Comparison of ENCODE assay signal across 12 cellular contexts in genomic region chr11:2951235-2952110, GRCh38. TPM values are rescaled to one million over a fixed set of nuclear protein-coding genes. Genes with fewer than 3 reads are reported as not detected.
DNase-seq lines count a peak whose midpoint lies in the region; ATAC-seq, FAIRE-seq and TF ChIP-seq lines count a peak whose summit lies in the region.
"Had no signal": no experiment of that assay in that cellular context is flagged by ENCODE, and none has a peak within 500 bp of the region (broad histone marks: within the 10 kb centered on the region; RNA-seq: fewer than 3 reads in every experiment).

No MANE protein-coding gene starts in this region.

- no peak overlapping the region for H2AFZ ChIP-seq in GM23338

- no peak for TF ChIP-seq POLR2A in erythroblast (IDR thresholded peaks at IDR 0.05; ENCODE audit: low read length)

- DNase-seq in A172 (ENCODE audit: low spot score): peak; percentile 87
- no peak for DNase-seq in GM23338 (ENCODE audit: low spot score)
- no peak for DNase-seq in activated CD8-positive, alpha-beta T cell treated with anti-CD3 and anti-CD28 coated beads, Interleukin-2, amount 10 ng/mL, durations not matched to agents 7 days and 5 days
- DNase-seq in fibroblast of villous mesenchyme (ENCODE audit: low read depth): peak; percentile 60
- no peak for DNase-seq in OCI-M2 (lab: John Stamatoyannopoulos, UW; ENCODE audit: unreplicated experiment)
- no peak for DNase-seq in HTR-8/SVneo (ENCODE audit: insufficient read length, low spot score)
- no peak for DNase-seq in erythroblast (lab: John Stamatoyannopoulos, UW)
- DNase-seq: activated CD8-positive, alpha-beta memory T cell treated with anti-CD3 and anti-CD28 coated beads, Interleukin-2, amount 50 U/mL, for 4 hours; left ventricle myocardium inferior had no signal

- no peaks in the 10 kb centered on the region for H3K9me2 ChIP-seq in GM23338 (ENCODE audit: insufficient read depth)

- H4K20me1 ChIP-seq in GM23338 (replicated peaks; ENCODE audit: insufficient read depth): peaks cover 53% of the 10 kb centered on the region

- H3K27ac ChIP-seq in GM23338 (ENCODE audit: low read depth): peak overlapping the region; percentile 72
- H3K27ac ChIP-seq: left ventricle myocardium inferior had no signal

- no peak overlapping the region for H3K4me3 ChIP-seq in GM23338
- no peak overlapping the region for H3K4me3 ChIP-seq in fibroblast of villous mesenchyme (ENCODE audit: low read depth, low read length)
- H3K4me3 ChIP-seq: left ventricle myocardium inferior had no signal

- H3K27ac Mint-ChIP-seq in GM23338: peak overlapping the region; percentile 15; the same call in 1 of the 2 replicates
- peak overlapping the region; percentile 36 for H3K27ac Mint-ChIP-seq in activated CD8-positive, alpha-beta T cell treated with anti-CD3 and anti-CD28 coated beads, Interleukin-2, amount 10 ng/mL, durations not matched to agents 7 days and 5 days

- no peak for FAIRE-seq in HTR-8/SVneo (lab: Jason Lieb, UNC)
- FAIRE-seq: endometrium had no signal

- H3F3A ChIP-seq in GM23338 (replicated peaks; ENCODE audit: low read depth): peaks cover 36% of the 10 kb centered on the region

- H3K4me1 ChIP-seq in GM23338 (ENCODE audit: insufficient read depth): peaks cover 17% of the 10 kb centered on the region

- H3K4me1 Mint-ChIP-seq in GM23338: peaks cover 26% of the 10 kb centered on the region
- H3K4me1 Mint-ChIP-seq in activated CD8-positive, alpha-beta T cell treated with anti-CD3 and anti-CD28 coated beads, Interleukin-2, amount 10 ng/mL, durations not matched to agents 7 days and 5 days (ENCODE audit: low read depth): peaks cover 68% of the 10 kb centered on the region

- peaks cover 92% of the 10 kb centered on the region for H3K36me3 Mint-ChIP-seq in GM23338 (ENCODE audit: low read depth)
- peaks cover 89% of the 10 kb centered on the region for H3K36me3 Mint-ChIP-seq in activated CD8-positive, alpha-beta T cell treated with anti-CD3 and anti-CD28 coated beads, Interleukin-2, amount 10 ng/mL, durations not matched to agents 7 days and 5 days (ENCODE audit: low read depth)

- H3K36me3 ChIP-seq in GM23338 (ENCODE audit: insufficient read depth): peaks cover 60% of the 10 kb centered on the region

- POLR2A ChIA-PET in activated CD8-positive, alpha-beta T cell treated with anti-CD3 and anti-CD28 coated beads, Interleukin-2, amount 10 ng/mL, durations not matched to agents 7 days and 5 days (lab: Charles Lee): interaction anchor here (0.9 to 2.4 kb wide), 3 partner anchors 9 to 10 kb away, joined by 3 to 5 read pairs (median 3); no protein-coding TSS in a partner anchor

- no peaks in the 10 kb centered on the region for H3K9me3 Mint-ChIP-seq in GM23338
- no peaks in the 10 kb centered on the region for H3K9me3 Mint-ChIP-seq in activated CD8-positive, alpha-beta T cell treated with anti-CD3 and anti-CD28 coated beads, Interleukin-2, amount 10 ng/mL, durations not matched to agents 7 days and 5 days (ENCODE audit: insufficient read depth)

- H3K27me3 ChIP-seq in GM23338 (ENCODE audit: insufficient read depth): no peaks in the 10 kb centered on the region

- TF ChIP-seq CTCF in GM23338 (conservative IDR thresholded peaks at IDR 0.05; ENCODE audit: low read depth in 2 of 2): no peak
- TF ChIP-seq CTCF in fibroblast of villous mesenchyme (IDR thresholded peaks at IDR 0.05; ENCODE audit: insufficient read depth, low read depth, low read length): no peak

- ATAC-seq in GM23338 (no peak), HG03342 (IDR thresholded peaks at IDR 0.05; ENCODE audit: unreplicated experiment) (no peak)
- ATAC-seq in activated CD8-positive, alpha-beta T cell treated with anti-CD3 and anti-CD28 coated beads, Interleukin-2, amount 10 ng/mL, durations not matched to agents 7 days and 5 days: peak; percentile 38
- ATAC-seq: Right ventricle myocardium inferior had no signal

- CTCF ChIA-PET in activated CD8-positive, alpha-beta T cell treated with anti-CD3 and anti-CD28 coated beads, Interleukin-2, amount 10 ng/mL, durations not matched to agents 7 days and 5 days (lab: Charles Lee): interaction anchor here (0.6 kb wide), 1 partner anchor 70 kb away, joined by 3 read pairs; no protein-coding TSS in a partner anchor

- H3K27me3 Mint-ChIP-seq in GM23338 (ENCODE audit: insufficient read depth, low read depth, poor library complexity): no peaks in the 10 kb centered on the region
- H3K27me3 Mint-ChIP-seq in activated CD8-positive, alpha-beta T cell treated with anti-CD3 and anti-CD28 coated beads, Interleukin-2, amount 10 ng/mL, durations not matched to agents 7 days and 5 days (ENCODE audit: low read depth): no peaks in the 10 kb centered on the region

- H3K4me3 Mint-ChIP-seq in GM23338: no peak overlapping the region
- H3K4me3 Mint-ChIP-seq in activated CD8-positive, alpha-beta T cell treated with anti-CD3 and anti-CD28 coated beads, Interleukin-2, amount 10 ng/mL, durations not matched to agents 7 days and 5 days: peak overlapping the region; percentile 13

- no peak overlapping the region for H3K4me2 ChIP-seq in GM23338

- H3K79me2 ChIP-seq in GM23338 (replicated peaks; ENCODE audit: insufficient read depth): peaks cover 7% of the 10 kb centered on the region; the same call in 1 of the 2 replicates

TF ChIP-seq in GM23338, 12 proteins besides CTCF, POLR2A, EP300 and RAD21 (continues in another document):
- TF ChIP-seq CREB1 (CRISPR knock-in tag; IDR thresholded peaks at IDR 0.05; ENCODE audit: low read depth) (no peak), EZH2phosphoT487 (IDR thresholded peaks at IDR 0.05; ENCODE audit: unreplicated experiment) (no peak), POLR2AphosphoS5 (IDR thresholded peaks at IDR 0.05; ENCODE audit: low read depth) (no peak), ZNF331 (CRISPR knock-in tag; IDR thresholded peaks at IDR 0.05; ENCODE audit: low read depth) (no peak)

RNA-seq across cellular contexts. Expression of gene PHLDA2, which starts 22.3 kb away (rescaled TPM):
- total RNA-seq in A172 (2014; rRNA removed; shearing (Covaris generic)): 30.8 and 34.4 TPM in 2 replicates
- 3.8 TPM in 1 of 2 replicates, not detected in the other for total RNA-seq in GM23338 (2014; rRNA removed; shearing (Covaris generic))
- 16.5 and 19.2 TPM in 2 replicates for polyA plus RNA-seq in GM23338 (2016; fragmentation: Nextera tagmentation; extraction: Ambion mirVana)
- total RNA-seq in activated CD8-positive, alpha-beta T cell treated with anti-CD3 and anti-CD28 coated beads, Interleukin-2, amount 10 ng/mL, durations not matched to agents 7 days and 5 days: 1 to 10 TPM; 1.3 to 2.6 TPM
- total RNA-seq in fibroblast of villous mesenchyme: 7.3 and 13.2 TPM in 2 replicates
- total RNA-seq: left ventricle myocardium inferior had no signal

RNA-seq across cellular contexts. Expression of gene NAP1L4, which starts 40.7 kb away (rescaled TPM):
- total RNA-seq in A172 (2014; rRNA removed; shearing (Covaris generic)): 149 and 162 TPM in 2 replicates
- 181 and 183 TPM in 2 replicates for total RNA-seq in GM23338 (2014; rRNA removed; shearing (Covaris generic))
- polyA plus RNA-seq in GM23338 (2016; fragmentation: Nextera tagmentation; extraction: Ambion mirVana): 171 and 189 TPM in 2 replicates
- 100 to 1,000 TPM; 287 to 300 TPM for total RNA-seq in activated CD8-positive, alpha-beta T cell treated with anti-CD3 and anti-CD28 coated beads, Interleukin-2, amount 10 ng/mL, durations not matched to agents 7 days and 5 days
- total RNA-seq in fibroblast of villous mesenchyme: 87.6 and 121 TPM in 2 replicates

Comparison
In these comparisons a context has a peak if more than half of its experiments do, and no peak if none do; other contexts are left out.
1. DNase-seq: peak in A172 (single experiment) and fibroblast of villous mesenchyme (single experiment); none in GM23338 (single experiment), activated CD8-positive, alpha-beta T cell treated with anti-CD3 and anti-CD28 coated beads, Interleukin-2, amount 10 ng/mL, durations not matched to agents 7 days and 5 days (single experiment), OCI-M2 (single experiment), HTR-8/SVneo (single experiment) and erythroblast (0 of 2).